ENCODE assay signal across 25 cellular contexts in genomic region chr13:75052616-75053015, GRCh38.
A peak's percentile ranks its signal among the peaks of the same experiment; 100 is the strongest.
DNase-seq lines count a peak whose midpoint lies in the region; ATAC-seq, FAIRE-seq and TF ChIP-seq lines count a peak whose summit lies in the region.
"Had no signal": no experiment of that assay in that cellular context is flagged by ENCODE, and none has a peak within 500 bp of the region (broad histone marks: within the 10 kb centered on the region; RNA-seq: fewer than 3 reads in every experiment).

No MANE protein-coding gene starts in this region.

- no peaks in the 10 kb centered on the region for H3K79me1 ChIP-seq in mesenchymal stem cell (replicated peaks; ENCODE audit: low read length, poor library complexity, severe bottlenecking)

- no peak overlapping the region for H4K8ac ChIP-seq in mesenchymal stem cell (ENCODE audit: low read length)

- H4K91ac ChIP-seq in mesenchymal stem cell (ENCODE audit: low read length): no peak overlapping the region

- no peak overlapping the region for H3K27ac ChIP-seq in kidney (ENCODE audit: low read depth in 2 of 2, low read length in 2 of 2)
- peak overlapping the region; percentile 99 for H3K27ac ChIP-seq in mesenchymal stem cell (ENCODE audit: low read length, poor library complexity, severe bottlenecking)
- no peak overlapping the region for H3K27ac ChIP-seq in thyroid gland
- H3K27ac ChIP-seq in GM23338 (ENCODE audit: low read depth): no peak overlapping the region
- no peak overlapping the region for H3K27ac ChIP-seq in smooth muscle cell (ENCODE audit: low read depth)
- H3K27ac ChIP-seq: C4-2B, HL-60 had no signal

- H3K36me3 Mint-ChIP-seq in GM23338 (ENCODE audit: low read depth): no peaks in the 10 kb centered on the region
- H3K36me3 Mint-ChIP-seq: IgD-negative memory B cell had no signal

- H2BK5ac ChIP-seq in mesenchymal stem cell (ENCODE audit: low read depth, low read length, poor library complexity, severe bottlenecking): no peak overlapping the region

- FAIRE-seq in RCC 7860 (lab: Jason Lieb, UNC): peak; percentile 88
- peak; percentile 70 for FAIRE-seq in kidney (lab: Jason Lieb, UNC)
- FAIRE-seq: GM12892, GM18507, HTR-8/SVneo had no signal

- no peak overlapping the region for H2BK12ac ChIP-seq in mesenchymal stem cell (ENCODE audit: low read length in 2 of 2)

- H3K27me3 ChIP-seq in mesenchymal stem cell (ENCODE audit: control insufficient read depth in 1 of 2, insufficient read depth in 1 of 2, low read length in 2 of 2): no peaks in the 10 kb centered on the region
- no peaks in the 10 kb centered on the region for H3K27me3 ChIP-seq in thyroid gland
- no peaks in the 10 kb centered on the region for H3K27me3 ChIP-seq in GM23338 (ENCODE audit: insufficient read depth)
- H3K27me3 ChIP-seq in smooth muscle cell (ENCODE audit: low read depth): no peaks in the 10 kb centered on the region

- no peak for TF ChIP-seq CTCF in kidney (IDR thresholded peaks at IDR 0.05; ENCODE audit: borderline replicate concordance, extremely low read depth, insufficient read depth)
- TF ChIP-seq CTCF in thyroid gland (IDR thresholded peaks at IDR 0.05): no peak
- TF ChIP-seq CTCF in GM23338 (conservative IDR thresholded peaks at IDR 0.05; ENCODE audit: low read depth in 2 of 2): no peak
- TF ChIP-seq CTCF in smooth muscle cell (IDR thresholded peaks at IDR 0.05; ENCODE audit: borderline replicate concordance, insufficient read depth, poor library complexity, severe bottlenecking): no peak

- H3K23ac ChIP-seq in mesenchymal stem cell (ENCODE audit: low read length in 2 of 2): no peak overlapping the region

- no peak overlapping the region for H2BK120ac ChIP-seq in mesenchymal stem cell (ENCODE audit: low read depth, low read length)

- H3K9me3 ChIP-seq in kidney (ENCODE audit: control insufficient read depth in 1 of 2, low read length in 2 of 2): no peaks in the 10 kb centered on the region
- no peaks in the 10 kb centered on the region for H3K9me3 ChIP-seq in mesenchymal stem cell (ENCODE audit: control insufficient read depth, low read length)
- no peaks in the 10 kb centered on the region for H3K9me3 ChIP-seq in thyroid gland
- no peaks in the 10 kb centered on the region for H3K9me3 ChIP-seq in smooth muscle cell (replicated peaks; ENCODE audit: low read depth)
- H3K9me3 ChIP-seq: Caco-2 had no signal

- H2AK5ac ChIP-seq in mesenchymal stem cell (ENCODE audit: low read length, severe bottlenecking): peak overlapping the region; percentile 49

- no peak overlapping the region for H3K27ac Mint-ChIP-seq in GM23338
- H3K27ac Mint-ChIP-seq: CD4-positive, alpha-beta T cell; HFFc6; IgD-negative memory B cell had no signal

- no peak for TF ChIP-seq POLR2A in thyroid gland (IDR thresholded peaks at IDR 0.05)

- no peak overlapping the region for H2BK15ac ChIP-seq in mesenchymal stem cell (ENCODE audit: low read depth, poor library complexity, severe bottlenecking)

- H3K4me1 Mint-ChIP-seq in GM23338: peaks cover 1% of the 10 kb centered on the region; the same call in 2 of the 3 replicates
- H3K4me1 Mint-ChIP-seq: IgD-negative memory B cell had no signal

- peaks cover 2 to 25% of the 10 kb centered on the region in 2 donors for H3K4me1 ChIP-seq in kidney (ENCODE audit: control insufficient read depth in 1 of 2, insufficient read depth in 1 of 2, low read depth in 1 of 2, low read length in 2 of 2)
- no peaks in the 10 kb centered on the region for H3K4me1 ChIP-seq in mesenchymal stem cell (ENCODE audit: control insufficient read depth, insufficient read depth, low read depth, low read length)
- H3K4me1 ChIP-seq in thyroid gland: no peaks in the 10 kb centered on the region
- peaks cover under 1% of the 10 kb centered on the region; the same call in 1 of the 2 replicates for H3K4me1 ChIP-seq in GM23338 (ENCODE audit: insufficient read depth)
- H3K4me1 ChIP-seq in smooth muscle cell (ENCODE audit: low read depth): no peaks in the 10 kb centered on the region
- H3K4me1 ChIP-seq: Caco-2 had no signal

- H3K9ac ChIP-seq in kidney (ENCODE audit: low read length in 2 of 2) (no peak overlapping the region), mesenchymal stem cell (ENCODE audit: low read length) (no peak overlapping the region), smooth muscle cell (ENCODE audit: low read depth) (no peak overlapping the region)

- WGBS in mesenchymal stem cell: 95% methylated on average over 4 of the region's 6 CpGs
- 79 to 81% methylated on average over 6 of the region's 6 CpGs for WGBS in thyroid gland, 2 donors
- 83% methylated on average over 6 of the region's 6 CpGs for WGBS in smooth muscle cell (ENCODE audit: low lambda C conversion rate)

- DNase-seq in Caki2 (ENCODE audit: low read depth) (peak; percentile 5), RCC 7860 (ENCODE audit: low spot score) (peak; percentile 47), kidney (no peak), mesenchymal stem cell (no peak), thyroid gland (no peak), GM23338 (ENCODE audit: low spot score) (no peak), smooth muscle cell (lab: John Stamatoyannopoulos, UW; ENCODE audit: unreplicated experiment) (no peak)
- DNase-seq: AML-193; Caco-2; CD4-positive, alpha-beta T cell; DMS153; DMS79; GDM1; GOT3; H7; HFFc6; KBM-7 had no signal

- H3K14ac ChIP-seq in mesenchymal stem cell (ENCODE audit: low read length in 2 of 2): no peak overlapping the region

- no peak for ATAC-seq in GM23338
- ATAC-seq in HG02885 (IDR thresholded peaks at IDR 0.05; ENCODE audit: poor library complexity, unreplicated experiment): no peak
- ATAC-seq: HCT116 had no signal

- H3K9me2 ChIP-seq in GM23338 (ENCODE audit: insufficient read depth): no peaks in the 10 kb centered on the region; the same call in 1 of the 2 replicates

- no peak overlapping the region for H3K4me2 ChIP-seq in mesenchymal stem cell (ENCODE audit: low read length, poor library complexity, severe bottlenecking)
- no peak overlapping the region for H3K4me2 ChIP-seq in GM23338
- no peak overlapping the region for H3K4me2 ChIP-seq in smooth muscle cell

- no peak overlapping the region for H3K4ac ChIP-seq in mesenchymal stem cell (ENCODE audit: low read depth in 1 of 2, low read length in 2 of 2)

- intact Hi-C loops in kidney (cut with DNase I) (no loop called here), thyroid gland (cut with DNase I) (no loop called here)

- H3K79me2 ChIP-seq in GM23338 (replicated peaks; ENCODE audit: insufficient read depth) (no peaks in the 10 kb centered on the region), smooth muscle cell (ENCODE audit: low read depth) (no peaks in the 10 kb centered on the region)

- no peak overlapping the region for H3K18ac ChIP-seq in mesenchymal stem cell (ENCODE audit: low read depth in 1 of 2, low read length in 2 of 2)

- no peaks in the 10 kb centered on the region for H3F3A ChIP-seq in GM23338 (replicated peaks; ENCODE audit: low read depth)
- H3F3A ChIP-seq in smooth muscle cell (ENCODE audit: low read depth): no peaks in the 10 kb centered on the region

- no peak overlapping the region for H3K4me3 ChIP-seq in kidney (ENCODE audit: low read length in 2 of 2)
- H3K4me3 ChIP-seq in mesenchymal stem cell (ENCODE audit: insufficient read depth in 1 of 2, low read depth in 1 of 2, low read length in 2 of 2): no peak overlapping the region
- no peak overlapping the region for H3K4me3 ChIP-seq in thyroid gland (replicated peaks in 1 of 3)
- H3K4me3 ChIP-seq in GM23338: no peak overlapping the region
- H3K4me3 ChIP-seq in smooth muscle cell: no peak overlapping the region

- no peaks in the 10 kb centered on the region for H3K36me3 ChIP-seq in kidney (ENCODE audit: control insufficient read depth in 1 of 2, insufficient read depth in 2 of 2, low read length in 2 of 2)
- no peaks in the 10 kb centered on the region for H3K36me3 ChIP-seq in mesenchymal stem cell (ENCODE audit: control insufficient read depth in 1 of 2, insufficient read depth in 2 of 2, low read depth in 1 of 2, low read length in 2 of 2)
- H3K36me3 ChIP-seq in thyroid gland: no peaks in the 10 kb centered on the region
- H3K36me3 ChIP-seq in GM23338 (ENCODE audit: insufficient read depth): no peaks in the 10 kb centered on the region
- H3K36me3 ChIP-seq in smooth muscle cell (ENCODE audit: low read depth): no peaks in the 10 kb centered on the region

- H4K20me1 ChIP-seq in GM23338 (replicated peaks; ENCODE audit: insufficient read depth) (no peaks in the 10 kb centered on the region), smooth muscle cell (ENCODE audit: low read depth) (no peaks in the 10 kb centered on the region)

- in situ Hi-C loops in Caki2 (cut with HindIII; ENCODE audit: low pct_unique_long_range_greater_than_20kb, low sequenced_read_pairs): no loop called here

- H3K4me3 Mint-ChIP-seq in GM23338: no peak overlapping the region
- H3K4me3 Mint-ChIP-seq: CD4-positive, alpha-beta T cell; HFFc6; IgD-negative memory B cell had no signal

- no peak overlapping the region for H2AFZ ChIP-seq in mesenchymal stem cell (ENCODE audit: low read depth, low read length)
- H2AFZ ChIP-seq in GM23338: no peak overlapping the region
- H2AFZ ChIP-seq in smooth muscle cell (ENCODE audit: low read depth): no peak overlapping the region

- H3K27me3 Mint-ChIP-seq in GM23338 (ENCODE audit: insufficient read depth, low read depth, poor library complexity): no peaks in the 10 kb centered on the region
- H3K27me3 Mint-ChIP-seq: IgD-negative memory B cell had no signal

- H3K9me3 Mint-ChIP-seq in GM23338: no peaks in the 10 kb centered on the region
- H3K9me3 Mint-ChIP-seq: CD4-positive, alpha-beta T cell; HFFc6 had no signal

TF ChIP-seq in GM23338, 12 proteins besides CTCF, POLR2A, EP300 and RAD21:
- TF ChIP-seq CREB1 (CRISPR knock-in tag; IDR thresholded peaks at IDR 0.05; ENCODE audit: low read depth) (no peak), JUNB (IDR thresholded peaks at IDR 0.05; ENCODE audit: unreplicated experiment) (no peak), NANOG (IDR thresholded peaks at IDR 0.05; ENCODE audit: borderline replicate concordance) (no peak), EZH2phosphoT487 (IDR thresholded peaks at IDR 0.05; ENCODE audit: unreplicated experiment) (no peak), POLR2AphosphoS5 (IDR thresholded peaks at IDR 0.05; ENCODE audit: low read depth) (no peak), EZH2 (IDR thresholded peaks at IDR 0.05; ENCODE audit: low read depth, unreplicated experiment) (no peak)

Comparison
In these comparisons a context has a peak if more than half of its experiments do, and no peak if none do; other contexts are left out.
1. DNase-seq: peak in Caki2 (single experiment) and RCC 7860 (single experiment); none in kidney (single experiment), mesenchymal stem cell (single experiment), thyroid gland (0 of 2), GM23338 (single experiment) and smooth muscle cell (single experiment).